ENCODE assay signal across 24 cellular contexts in genomic region chr20:23090147-23090546, GRCh38. TPM values are rescaled to one million over a fixed set of nuclear protein-coding genes. Genes with fewer than 3 reads are reported as not detected.
DNase-seq lines count a peak whose midpoint lies in the region; ATAC-seq, FAIRE-seq and TF ChIP-seq lines count a peak whose summit lies in the region.
"Had no signal": no experiment of that assay in that cellular context is flagged by ENCODE, and none has a peak within 500 bp of the region (broad histone marks: within the 10 kb centered on the region; RNA-seq: fewer than 3 reads in every experiment).

No MANE protein-coding gene starts in this region.

- H3K9me3 ChIP-seq in SK-N-SH (no peaks in the 10 kb centered on the region), K562 (replicated peaks; ENCODE audit: control insufficient read depth, insufficient read depth, low read depth, low read length) (no peaks in the 10 kb centered on the region), kidney (ENCODE audit: control insufficient read depth in 1 of 2, low read length in 2 of 2) (no peaks in the 10 kb centered on the region)
- H3K9me3 ChIP-seq: SJSA1 had no signal

- no peak overlapping the region for H3K4me3 Mint-ChIP-seq in Calu3 (ENCODE audit: low read depth, unreplicated experiment)
- H3K4me3 Mint-ChIP-seq: CD8-positive, alpha-beta memory T cell; IgD-negative memory B cell had no signal

- no peak for TF ChIP-seq EP300 in SK-N-SH (IDR thresholded peaks at IDR 0.05; ENCODE audit: borderline replicate concordance in 1 of 2, low read depth in 1 of 2, low read length in 1 of 2)
- TF ChIP-seq EP300 in K562 (IDR thresholded peaks at IDR 0.05; ENCODE audit: low read length) = no peak

- no peaks in the 10 kb centered on the region for H3F3A ChIP-seq in SK-N-SH (replicated peaks; ENCODE audit: insufficient read depth)

- FAIRE-seq in K562 (lab: Jason Lieb, UNC) = no peak
- FAIRE-seq in kidney (lab: Jason Lieb, UNC) = no peak
- FAIRE-seq: G401.6 had no signal

- no peaks in the 10 kb centered on the region for H3K79me2 ChIP-seq in SK-N-SH (ENCODE audit: insufficient read depth)
- no peaks in the 10 kb centered on the region for H3K79me2 ChIP-seq in K562 (ENCODE audit: control insufficient read depth, insufficient read depth, low read length)

- no peak overlapping the region for H3K9ac ChIP-seq in SK-N-SH
- H3K9ac ChIP-seq in K562 (ENCODE audit: insufficient read depth in 1 of 2, low read depth in 2 of 2, low read length in 2 of 2) = no peak overlapping the region
- no peak overlapping the region for H3K9ac ChIP-seq in kidney (ENCODE audit: low read length in 2 of 2)

- no peak for DNase-seq in SK-N-SH
- peak in 2 of 4 experiments; percentile 18 to 27 for DNase-seq in K562 (ENCODE audit: extremely low read depth in 1 of 4, low spot score in 3 of 4)
- peak; percentile 16 for DNase-seq in kidney
- DNase-seq in activated effector memory CD4-positive, alpha-beta T cell treated with Interleukin-2 at 50 U/mL for 16 hours = no peak
- DNase-seq in Calu3 = no peak
- DNase-seq in left lobe of liver (ENCODE audit: low spot score) = no peak
- DNase-seq: 8988T; CD8-positive, alpha-beta memory T cell; Karpas-422; NCI-H1105 treated with DMSO at 0.1 percent for 48 hours; NCI-H2029 treated with DMSO at 0.1 percent for 48 hours; NCI-H2171; NCI-H345; NCI-H524 had no signal

- no peak overlapping the region for H2AFZ ChIP-seq in SK-N-SH (ENCODE audit: low read depth)
- H2AFZ ChIP-seq in K562 (ENCODE audit: low read depth, low read length) = no peak overlapping the region

- intact Hi-C loops in K562 (cut with micrococcal nuclease) (loop anchor here (5.0 kb wide), 1 partner anchor 42 kb away; no protein-coding TSS in a partner anchor), kidney (cut with DNase I) (no loop called here), Calu3 (cut with micrococcal nuclease; ENCODE audit: unreplicated experiment) (no loop called here)

- in situ Hi-C loops in K562 (cut with MboI) = no loop called here

- POLR2A ChIA-PET in SK-N-SH (lab: Yijun Ruan, JAX) = no interaction called here
- POLR2A ChIA-PET in K562 (lab: Yijun Ruan, JAX) = no interaction called here

- no peaks in the 10 kb centered on the region for H3K4me1 ChIP-seq in SK-N-SH (ENCODE audit: control insufficient read depth in 1 of 2, insufficient read depth in 2 of 2, low read depth in 1 of 2, low read length in 1 of 2)
- peaks cover 48 to 50% of the 10 kb centered on the region in 2 experiments for H3K4me1 ChIP-seq in K562 (replicated peaks in 1 of 2; ENCODE audit: control insufficient read depth in 2 of 2, insufficient read depth in 2 of 2, low read length in 2 of 2)
- H3K4me1 ChIP-seq in kidney (ENCODE audit: control insufficient read depth in 1 of 2, insufficient read depth in 1 of 2, low read depth in 1 of 2, low read length in 2 of 2) = peaks cover 0 to 12% of the 10 kb centered on the region in 2 donors

- TF ChIP-seq RAD21 in SK-N-SH (IDR thresholded peaks at IDR 0.05; ENCODE audit: low read length) (no peak), K562 (CRISPR knock-in tag; conservative IDR thresholded peaks at IDR 0.05 in 1 of 2, IDR thresholded peaks at IDR 0.05 in 1 of 2) (peak in 1 of 2 experiments; percentile 14; a peak in 1 of 4 replicates)

- no peaks in the 10 kb centered on the region for H3K36me3 Mint-ChIP-seq in Calu3 (ENCODE audit: insufficient read depth, unreplicated experiment)
- H3K36me3 Mint-ChIP-seq: CD8-positive, alpha-beta memory T cell; IgD-negative memory B cell had no signal

- no peaks in the 10 kb centered on the region for H3K9me3 Mint-ChIP-seq in Calu3 (ENCODE audit: low read depth, unreplicated experiment)
- H3K9me3 Mint-ChIP-seq: CD8-positive, alpha-beta memory T cell; IgD-negative memory B cell had no signal

- BruUV-seq in K562 (replicated peaks; lab: Mats Ljungman, UMichigan) (no TSS peak), Calu3 (replicated peaks; lab: Mats Ljungman, UMichigan) (no TSS peak)

- H3K27ac Mint-ChIP-seq in Calu3 (ENCODE audit: unreplicated experiment) = no peak overlapping the region
- H3K27ac Mint-ChIP-seq: CD8-positive, alpha-beta memory T cell; IgD-negative memory B cell had no signal

- H3K9me2 ChIP-seq in SK-N-SH = no peaks in the 10 kb centered on the region

- no peaks in the 10 kb centered on the region for H3K9me1 ChIP-seq in K562 (ENCODE audit: control insufficient read depth, insufficient read depth, low read length)

- TF ChIP-seq POLR2A in K562 (conservative IDR thresholded peaks at IDR 0.05) = no peak

- no peaks in the 10 kb centered on the region for H4K20me1 ChIP-seq in SK-N-SH (ENCODE audit: insufficient read depth)
- H4K20me1 ChIP-seq in K562 (replicated peaks; ENCODE audit: control insufficient read depth, insufficient read depth, low read length) = no peaks in the 10 kb centered on the region

- H3K27me3 Mint-ChIP-seq in Calu3 (ENCODE audit: unreplicated experiment) = peaks cover 19% of the 10 kb centered on the region

- H3K36me3 ChIP-seq in SK-N-SH (replicated peaks in 1 of 2; ENCODE audit: control insufficient read depth in 1 of 2, insufficient read depth in 2 of 2, low read length in 1 of 2) = no peaks in the 10 kb centered on the region
- H3K36me3 ChIP-seq in K562 (ENCODE audit: control insufficient read depth, insufficient read depth, low read length) = no peaks in the 10 kb centered on the region
- no peaks in the 10 kb centered on the region for H3K36me3 ChIP-seq in kidney (ENCODE audit: control insufficient read depth in 1 of 2, insufficient read depth in 2 of 2, low read length in 2 of 2)
- H3K36me3 ChIP-seq: SJSA1 had no signal

- no peaks in the 10 kb centered on the region for H3K4me1 Mint-ChIP-seq in Calu3 (ENCODE audit: low read depth, unreplicated experiment)
- H3K4me1 Mint-ChIP-seq: IgD-negative memory B cell had no signal

- no peak overlapping the region for H3K27ac ChIP-seq in SK-N-SH (ENCODE audit: low read depth in 2 of 2, low read length in 1 of 2)
- H3K27ac ChIP-seq in K562 (ENCODE audit: extremely low read depth, low read depth, low read length) = no peak overlapping the region
- H3K27ac ChIP-seq in kidney (ENCODE audit: low read depth in 2 of 2, low read length in 2 of 2) = no peak overlapping the region
- H3K27ac ChIP-seq: C4-2B, SJSA1 had no signal

- 27% methylated on average over 3 of the region's 6 CpGs for WGBS in SK-N-SH (ENCODE audit: low lambda C conversion rate)
- WGBS in K562 (ENCODE audit: insufficient coverage, low coverage, missing lambda C conversion rate) = 81% methylated on average over 4 of the region's 6 CpGs

- ATAC-seq in SK-N-SH treated with all-trans-retinoic acid at 6 μM for 48 hours (no peak), K562 (no peak), GM18519 (IDR thresholded peaks at IDR 0.05; ENCODE audit: low FRiP score, unreplicated experiment) (no peak), left lobe of liver (no peak)
- ATAC-seq: Right ventricle myocardium inferior had no signal

- CTCF ChIA-PET in SK-N-SH (lab: Yijun Ruan, JAX) = no interaction called here
- CTCF ChIA-PET in K562 (lab: Yijun Ruan, JAX; ENCODE audit: low intra/inter-chr PET ratio) = no interaction called here
- CTCF ChIA-PET in Calu3 (lab: Charles Lee) = no interaction called here

- H3K4me3 ChIP-seq in SK-N-SH (ENCODE audit: low read depth in 2 of 2, low read length in 1 of 2) (no peak overlapping the region), K562 (no peak overlapping the region), kidney (ENCODE audit: low read length in 2 of 2) (no peak overlapping the region)
- H3K4me3 ChIP-seq: SJSA1 had no signal

- no peak overlapping the region for H3K4me2 ChIP-seq in SK-N-SH
- no peak overlapping the region for H3K4me2 ChIP-seq in K562 (ENCODE audit: insufficient read depth, low read length)

- TF ChIP-seq CTCF in SK-N-SH (IDR thresholded peaks at IDR 0.05) (0 out of 2 replicates have a peak, but pooled peaks have one; percentile 6), K562 (IDR thresholded peaks at IDR 0.05 in 2 of 3, conservative IDR thresholded peaks at IDR 0.05 in 1 of 3; ENCODE audit: insufficient read depth in 2 of 3, low read depth in 1 of 3, low read length in 3 of 3) (peak in 2 of 3 experiments; percentile 22 to 35; a peak in 4 of 6 replicates), kidney (IDR thresholded peaks at IDR 0.05; ENCODE audit: borderline replicate concordance, extremely low read depth, insufficient read depth) (no peak), Calu3 (IDR thresholded peaks at IDR 0.05; ENCODE audit: unreplicated experiment) (no peak)

- H3K27me3 ChIP-seq in SK-N-SH (ENCODE audit: insufficient read depth) = peaks cover 83% of the 10 kb centered on the region
- H3K27me3 ChIP-seq in K562 (ENCODE audit: control insufficient read depth in 2 of 2, insufficient read depth in 2 of 2, low read length in 2 of 2) = no peaks in the 10 kb centered on the region
- H3K27me3 ChIP-seq: SJSA1 had no signal

RNA-seq across cellular contexts. Expression of gene CD93, which starts 4.0 kb away (rescaled TPM):
- polyA plus RNA-seq in SK-N-SH (2012; rRNA removed) (0.02 and 0.03 TPM in 2 replicates), K562 (2011; rRNA removed) (0.12 and 0.20 TPM in 2 replicates), K562 (2014; fragmentation: Illumina TruSeq; extraction: Trizol) (0.07 TPM in 2 replicates), K562 (2014; fragmentation: Nextera tagmentation; extraction: Ambion mirVana) (under 1 TPM; 0.03 TPM), K562 (2014; rRNA removed) (0.03 and 0.08 TPM in 2 replicates), kidney (ENCODE audit: insufficient read depth, low read depth, low replicate concordance) (9.9 TPM)
- 0.01 TPM in 2 replicates for polyA plus RNA-seq in SK-N-SH (2012; cell fraction: cytosol; rRNA removed)
- 0.01 TPM in 2 replicates for polyA plus RNA-seq in SK-N-SH (2012; cell fraction: nucleus; rRNA removed)
- total RNA-seq in K562 (2011; cell fraction: chromatin; rRNA removed; ENCODE audit: low replicate concordance) = 0.16 and 0.39 TPM in 2 replicates
- total RNA-seq in K562 (2011; cell fraction: nucleolus; rRNA removed) = 0.26 and 0.33 TPM in 2 replicates
- 0.44 and 0.61 TPM in 2 replicates for total RNA-seq in K562 (2011; cell fraction: nucleoplasm; rRNA removed)
- total RNA-seq in K562 (2014; rRNA removed) (0.05 and 0.12 TPM in 2 replicates), K562 (2014; rRNA removed; fragmentation: Illumina TruSeq; extraction: Trizol) (0.04 and 0.10 TPM in 2 replicates), K562 (2015; rRNA removed; fragmentation: Illumina TruSeq; extraction: Trizol) (0.04 TPM in 2 replicates), K562 (2021) (0.20 and 0.25 TPM in 2 replicates), kidney (104 TPM), Calu3 (2022) (not detected in 2 replicates), left lobe of liver (4.8 TPM)
- 0.09 and 0.15 TPM in 2 replicates for polyA plus RNA-seq in K562 (2011; cell fraction: cytosol; rRNA removed)
- polyA plus RNA-seq in K562 (2011; cell fraction: nucleus; rRNA removed) = 0.17 and 0.21 TPM in 2 replicates
- 0.03 and 0.06 TPM in 2 replicates for polyA plus RNA-seq in K562 (2012)
- 0.21 and 0.42 TPM in 2 replicates for polyA minus RNA-seq in K562 (2011; rRNA and poly(A)+ RNA removed)
- polyA minus RNA-seq in K562 (2011; cell fraction: cytosol; rRNA and poly(A)+ RNA removed) = 0.27 and 0.29 TPM in 2 replicates
- under 0.01 and 0.13 TPM in 2 replicates for polyA minus RNA-seq in K562 (2011; cell fraction: nucleus; rRNA and poly(A)+ RNA removed)
- total RNA-seq: OCI-LY7, SJSA1 had no signal
- polyA plus RNA-seq: IgD-negative memory B cell had no signal

RNA-seq across cellular contexts. Expression of gene THBD, which starts 40.7 kb away (rescaled TPM):
- polyA plus RNA-seq in SK-N-SH (2012; rRNA removed) (0.13 and 0.33 TPM in 2 replicates), K562 (2011; rRNA removed) (0.24 and 0.40 TPM in 2 replicates), K562 (2014; fragmentation: Illumina TruSeq; extraction: Trizol) (0.25 and 0.36 TPM in 2 replicates), K562 (2014; fragmentation: Nextera tagmentation; extraction: Ambion mirVana) (under 1 TPM; 0.07 to 0.10 TPM), K562 (2014; rRNA removed) (0.33 and 0.35 TPM in 2 replicates), kidney (ENCODE audit: insufficient read depth, low read depth, low replicate concordance) (9.7 TPM)
- 0.14 and 0.22 TPM in 2 replicates for polyA plus RNA-seq in SK-N-SH (2012; cell fraction: cytosol; rRNA removed)
- polyA plus RNA-seq in SK-N-SH (2012; cell fraction: nucleus; rRNA removed) = 0.18 and 0.19 TPM in 2 replicates
- total RNA-seq in K562 (2011; cell fraction: chromatin; rRNA removed; ENCODE audit: low replicate concordance) = 0.99 and 1.1 TPM in 2 replicates
- 0.79 and 1.0 TPM in 2 replicates for total RNA-seq in K562 (2011; cell fraction: nucleolus; rRNA removed)
- 0.51 and 1.1 TPM in 2 replicates for total RNA-seq in K562 (2011; cell fraction: nucleoplasm; rRNA removed)
- total RNA-seq in K562 (2014; rRNA removed) (0.24 and 0.36 TPM in 2 replicates), K562 (2014; rRNA removed; fragmentation: Illumina TruSeq; extraction: Trizol) (0.11 and 0.13 TPM in 2 replicates), K562 (2015; rRNA removed; fragmentation: Illumina TruSeq; extraction: Trizol) (0.22 and 0.26 TPM in 2 replicates), K562 (2021) (0.47 and 0.49 TPM in 2 replicates), kidney (48.1 TPM), Calu3 (2022) (not detected in 2 replicates), left lobe of liver (2.2 TPM)
- polyA plus RNA-seq in K562 (2011; cell fraction: cytosol; rRNA removed) = 0.24 and 0.94 TPM in 2 replicates
- 0.60 and 2.4 TPM in 2 replicates for polyA plus RNA-seq in K562 (2011; cell fraction: nucleus; rRNA removed)
- 0.31 and 0.32 TPM in 2 replicates for polyA plus RNA-seq in K562 (2012)
- polyA minus RNA-seq in K562 (2011; rRNA and poly(A)+ RNA removed) = 0.24 and 0.28 TPM in 2 replicates
- polyA minus RNA-seq in K562 (2011; cell fraction: cytosol; rRNA and poly(A)+ RNA removed) = 0.36 and 0.86 TPM in 2 replicates
- polyA minus RNA-seq in K562 (2011; cell fraction: nucleus; rRNA and poly(A)+ RNA removed) = 0.22 and 0.40 TPM in 2 replicates
- total RNA-seq: OCI-LY7 had no signal
- polyA plus RNA-seq: CD8-positive, alpha-beta memory T cell; IgD-negative memory B cell had no signal

RNA-seq across cellular contexts. Expression of gene SSTR4, which starts 55.0 kb away (rescaled TPM):
- polyA plus RNA-seq in SK-N-SH (2012; rRNA removed) = not detected in 2 replicates
- polyA plus RNA-seq in SK-N-SH (2012; cell fraction: cytosol; rRNA removed) = not detected in 2 replicates
- polyA plus RNA-seq in SK-N-SH (2012; cell fraction: nucleus; rRNA removed) = not detected in 2 replicates
- not detected in 2 replicates for total RNA-seq in K562 (2011; cell fraction: chromatin; rRNA removed; ENCODE audit: low replicate concordance)
- not detected in 2 replicates for total RNA-seq in K562 (2011; cell fraction: nucleolus; rRNA removed)
- not detected in 2 replicates for total RNA-seq in K562 (2011; cell fraction: nucleoplasm; rRNA removed)
- total RNA-seq in K562 (2014; rRNA removed) = not detected in 2 replicates
- total RNA-seq in K562 (2014; rRNA removed; fragmentation: Illumina TruSeq; extraction: Trizol) = not detected in 2 replicates
- not detected in 2 replicates for total RNA-seq in K562 (2015; rRNA removed; fragmentation: Illumina TruSeq; extraction: Trizol)
- not detected in 2 replicates for total RNA-seq in K562 (2021)
- not detected in 2 replicates for polyA plus RNA-seq in K562 (2011; rRNA removed)
- polyA plus RNA-seq in K562 (2011; cell fraction: cytosol; rRNA removed) = not detected in 2 replicates
- not detected in 2 replicates for polyA plus RNA-seq in K562 (2011; cell fraction: nucleus; rRNA removed)
- polyA plus RNA-seq in K562 (2012) = not detected in 2 replicates
- not detected in 2 replicates for polyA plus RNA-seq in K562 (2014; fragmentation: Illumina TruSeq; extraction: Trizol)
- polyA plus RNA-seq in K562 (2014; fragmentation: Nextera tagmentation; extraction: Ambion mirVana) = not detected
- polyA plus RNA-seq in K562 (2014; rRNA removed) = not detected in 2 replicates
- polyA minus RNA-seq in K562 (2011; rRNA and poly(A)+ RNA removed) = not detected in 2 replicates
- not detected in 2 replicates for polyA minus RNA-seq in K562 (2011; cell fraction: cytosol; rRNA and poly(A)+ RNA removed)
- polyA minus RNA-seq in K562 (2011; cell fraction: nucleus; rRNA and poly(A)+ RNA removed) = not detected in 2 replicates
- not detected for total RNA-seq in kidney
- not detected for polyA plus RNA-seq in kidney (ENCODE audit: insufficient read depth, low read depth, low replicate concordance)
- total RNA-seq in Calu3 (2022) = not detected in 2 replicates
- total RNA-seq in left lobe of liver = not detected
- total RNA-seq: CD8-positive, alpha-beta memory T cell; Daoy; M059J; OCI-LY7; Right ventricle myocardium inferior; SJSA1 had no signal
- polyA plus RNA-seq: CD8-positive, alpha-beta memory T cell; IgD-negative memory B cell had no signal

Comparison
In these comparisons a context has a peak if more than half of its experiments do, and no peak if none do; other contexts are left out.
1. CTCF ChIP-seq: peak in SK-N-SH (single experiment) and K562 (2 of 3); none in kidney (single experiment) and Calu3 (single experiment).
2. RNA of gene CD93, which starts 4.0 kb away (total RNA-seq): 104 TPM in kidney (single experiment); 4.8 TPM in left lobe of liver (single experiment), 0.04 to 0.61 TPM in K562 and not detected in Calu3; every median in the first group is over 10 times any median in the second.
3. RNA of gene THBD, which starts 40.7 kb away (total RNA-seq): 48.1 TPM in kidney (single experiment); 2.2 TPM in left lobe of liver (single experiment), 0.11 to 1.1 TPM in K562 and not detected in Calu3; every median in the first group is over 10 times any median in the second.
4. Of the 27 proteins assayed by ChIP-seq in both K562 and SK-N-SH: peak only in K562: none; only in SK-N-SH: none; in both: CTCF; in neither: 25; mixed calls (peak in some experiments, not most) for 1.